In the genomic region with DNA sequence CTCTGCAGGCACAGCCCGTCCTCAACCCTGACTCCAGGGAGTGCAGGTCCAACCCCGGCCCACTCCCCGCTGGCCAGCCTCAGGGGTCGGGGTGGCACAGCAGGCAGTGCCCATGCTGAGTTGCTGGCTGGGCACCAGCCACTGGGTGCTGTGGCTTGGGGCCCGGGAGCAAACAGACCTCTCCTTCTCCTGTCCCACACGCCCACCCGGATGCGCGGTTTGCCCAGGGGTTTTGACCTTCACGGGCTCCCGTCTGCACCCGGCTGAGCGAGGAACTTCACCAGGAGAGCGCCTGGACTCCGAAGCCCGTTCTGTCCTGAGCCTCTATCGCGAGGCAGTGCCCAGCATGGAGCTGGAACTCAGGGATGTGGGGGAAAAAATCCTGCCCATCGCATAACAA, we compare ENCODE assay signal across 14 cellular contexts. TPM values are rescaled to one million over a fixed set of nuclear protein-coding genes. Genes with fewer than 3 reads are reported as not detected.
DNase-seq lines count a peak whose midpoint lies in the region; ATAC-seq and TF ChIP-seq lines count a peak whose summit lies in the region.
"Had no signal": no experiment of that assay in that cellular context is flagged by ENCODE, and none has a peak within 500 bp of the region (broad histone marks: within the 10 kb centered on the region; RNA-seq: fewer than 3 reads in every experiment).

No MANE protein-coding gene starts in this region.

- TF ChIP-seq CTCF in colonic mucosa (IDR thresholded peaks at IDR 0.05) = no peak
- no peak for TF ChIP-seq CTCF in upper lobe of right lung (IDR thresholded peaks at IDR 0.05)
- TF ChIP-seq CTCF in dorsolateral prefrontal cortex (IDR thresholded peaks at IDR 0.05 in 54 of 56, conservative IDR thresholded peaks at IDR 0.05 in 2 of 56; ENCODE audit: low read depth in 1 of 56, partially characterized antibody in 56 of 56) = no peak

- intact Hi-C loops in left ventricle myocardium superior (cut with micrococcal nuclease) = loop anchor here (10.0 kb wide), 1 partner anchor 86 kb away; no protein-coding TSS in a partner anchor
- intact Hi-C loops in cardiac septum (cut with DNase I) = loop anchor here (5.0 kb wide), 1 partner anchor 79 kb away; a partner anchor contains a TSS
- intact Hi-C loops in colonic mucosa (cut with DNase I) = no loop called here
- intact Hi-C loops in upper lobe of right lung (cut with DNase I) = no loop called here
- intact Hi-C loops in dorsolateral prefrontal cortex (cut with DNase I) = loop anchor here (5.0 to 10.0 kb wide), 3 partner anchors 39 to 89 kb away; a partner anchor contains a TSS

- peaks cover 13% of the 10 kb centered on the region for H3K4me1 ChIP-seq in colonic mucosa
- H3K4me1 ChIP-seq in mucosa of stomach (ENCODE audit: control insufficient read depth, insufficient read depth, low read length) = peaks cover 33% of the 10 kb centered on the region
- H3K4me1 ChIP-seq in upper lobe of right lung = peaks cover 15% of the 10 kb centered on the region

- H3K27ac ChIP-seq in colonic mucosa (no peak overlapping the region), upper lobe of right lung (no peak overlapping the region), dorsolateral prefrontal cortex (no peak overlapping the region)
- H3K27ac ChIP-seq: testis had no signal

- H3K36me3 ChIP-seq in colonic mucosa (no peaks in the 10 kb centered on the region), mucosa of stomach (ENCODE audit: control insufficient read depth, insufficient read depth, low read length) (no peaks in the 10 kb centered on the region), upper lobe of right lung (no peaks in the 10 kb centered on the region)

- H3K27me3 ChIP-seq in colonic mucosa (no peaks in the 10 kb centered on the region), mucosa of stomach (ENCODE audit: control insufficient read depth, insufficient read depth, low read length) (no peaks in the 10 kb centered on the region), upper lobe of right lung (peaks cover 8% of the 10 kb centered on the region), dorsolateral prefrontal cortex (peaks cover 0 to 15% (median 0%) of the 10 kb centered on the region in 45 donors)
- H3K27me3 ChIP-seq: testis had no signal

- H3K4me3 ChIP-seq in colonic mucosa (no peak overlapping the region), mucosa of stomach (ENCODE audit: low read length) (no peak overlapping the region), upper lobe of right lung (no peak overlapping the region), dorsolateral prefrontal cortex (peak overlapping the region in 1 of 59 donors; percentile 20)
- H3K4me3 ChIP-seq: testis had no signal

- no peaks in the 10 kb centered on the region for H3K9me3 ChIP-seq in colonic mucosa
- no peaks in the 10 kb centered on the region for H3K9me3 ChIP-seq in mucosa of stomach (ENCODE audit: control insufficient read depth, low read length)
- H3K9me3 ChIP-seq in upper lobe of right lung = no peaks in the 10 kb centered on the region
- H3K9me3 ChIP-seq: testis had no signal

- H3K9ac ChIP-seq in colonic mucosa (ENCODE audit: low read depth in 2 of 2, low read length in 2 of 2) (peak overlapping the region; percentile 51 to 56), mucosa of stomach (ENCODE audit: low read length) (peak overlapping the region; percentile 69)

- DNase-seq in left ventricle myocardium superior (peak; percentile 53), cardiac septum (ENCODE audit: low spot score) (no peak), colonic mucosa (no peak), upper lobe of right lung (peak; percentile 59), DMS 273 (lab: John Stamatoyannopoulos, UW; ENCODE audit: unreplicated experiment) (no peak), dorsolateral prefrontal cortex (no peak)
- DNase-seq: activated CD4-positive, alpha-beta T cell treated with anti-CD3 and anti-CD28 coated beads for 48 hours; glutamatergic neuron; IMR-90; NCI-H2107 had no signal

- ATAC-seq in left ventricle myocardium superior (peak; percentile 3), upper lobe of right lung (no peak), HG03095 (IDR thresholded peaks at IDR 0.05; ENCODE audit: unreplicated experiment) (no peak)

RNA-seq across cellular contexts. Expression of a gene that starts 2.6 kb away (rescaled TPM):
- total RNA-seq in left ventricle myocardium superior (not detected), cardiac septum (not detected), colonic mucosa (not detected), upper lobe of right lung (not detected), dorsolateral prefrontal cortex (not detected)
- total RNA-seq: IMR-90, right cardiac atrium, testis had no signal

RNA-seq across cellular contexts. Expression of a gene that starts 40.8 kb away (rescaled TPM):
- total RNA-seq in left ventricle myocardium superior (6.4 TPM), cardiac septum (6.2 TPM), colonic mucosa (100 to 1,000 TPM in 1 of 2 donors, 10 to 100 TPM in 1; 61.4 to 105 TPM), upper lobe of right lung (35.4 TPM), dorsolateral prefrontal cortex (10 to 100 TPM in 110 of 120 experiments, 1 to 10 TPM in 10; 7.5 to 44.5 (median 15.8) TPM)

Comparison
In these comparisons a context has a peak if more than half of its experiments do, and no peak if none do; other contexts are left out.
1. DNase-seq: peak in left ventricle myocardium superior (single experiment) and upper lobe of right lung (single experiment); none in cardiac septum (single experiment), colonic mucosa (single experiment), DMS 273 (single experiment) and dorsolateral prefrontal cortex (0 of 10).
2. intact Hi-C loops: an anchor here in left ventricle myocardium superior (10.0 kb wide), cardiac septum (5.0 kb wide) and dorsolateral prefrontal cortex (5.0 to 10.0 kb wide); none called in colonic mucosa and upper lobe of right lung.